Comparison of ENCODE assay signal across 1 cellular context in the genomic region with DNA sequence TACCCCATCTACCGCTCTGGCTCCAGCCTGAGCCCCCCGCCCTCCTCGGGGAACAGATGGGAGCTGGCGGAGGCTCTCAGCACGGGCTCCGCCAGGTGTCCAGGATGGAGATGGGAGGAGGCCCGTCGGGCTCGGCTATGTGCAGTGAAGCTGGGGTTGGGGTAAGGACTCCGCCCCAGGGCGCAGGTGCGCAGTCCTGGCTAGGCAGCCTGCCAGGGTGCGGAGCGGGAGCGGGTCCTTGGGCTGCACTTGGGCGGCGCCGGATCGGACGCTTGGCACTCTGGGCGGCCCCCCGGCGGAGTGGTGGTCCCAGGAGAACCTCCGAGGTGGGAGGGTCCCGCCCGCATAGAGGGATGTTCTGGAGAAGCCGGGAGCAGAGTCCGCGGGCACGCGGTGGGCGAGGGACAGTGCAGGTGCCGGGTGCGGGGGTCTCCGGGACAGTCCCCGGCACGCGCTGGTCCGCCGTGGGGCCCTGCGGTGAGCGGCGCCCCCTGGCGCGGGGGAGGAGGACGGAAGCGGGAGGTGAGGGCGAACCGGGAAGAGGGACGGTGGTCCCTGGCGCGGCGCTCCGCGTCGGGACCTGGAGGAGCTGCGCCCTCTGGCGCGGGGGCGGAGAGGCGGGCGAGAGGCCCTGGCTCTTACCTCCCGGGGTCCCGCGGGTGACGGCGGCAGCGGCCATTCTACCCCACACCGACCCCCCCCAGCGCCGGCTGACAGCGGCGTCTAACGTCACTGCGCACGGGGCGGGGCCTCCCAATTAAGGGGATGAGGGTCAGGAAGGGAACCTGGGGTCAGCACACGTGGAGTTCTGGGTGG.
A peak's percentile ranks its signal among the peaks of the same experiment; 100 is the strongest.
TF ChIP-seq lines count a peak whose summit lies in the region.

A gene with protein sequence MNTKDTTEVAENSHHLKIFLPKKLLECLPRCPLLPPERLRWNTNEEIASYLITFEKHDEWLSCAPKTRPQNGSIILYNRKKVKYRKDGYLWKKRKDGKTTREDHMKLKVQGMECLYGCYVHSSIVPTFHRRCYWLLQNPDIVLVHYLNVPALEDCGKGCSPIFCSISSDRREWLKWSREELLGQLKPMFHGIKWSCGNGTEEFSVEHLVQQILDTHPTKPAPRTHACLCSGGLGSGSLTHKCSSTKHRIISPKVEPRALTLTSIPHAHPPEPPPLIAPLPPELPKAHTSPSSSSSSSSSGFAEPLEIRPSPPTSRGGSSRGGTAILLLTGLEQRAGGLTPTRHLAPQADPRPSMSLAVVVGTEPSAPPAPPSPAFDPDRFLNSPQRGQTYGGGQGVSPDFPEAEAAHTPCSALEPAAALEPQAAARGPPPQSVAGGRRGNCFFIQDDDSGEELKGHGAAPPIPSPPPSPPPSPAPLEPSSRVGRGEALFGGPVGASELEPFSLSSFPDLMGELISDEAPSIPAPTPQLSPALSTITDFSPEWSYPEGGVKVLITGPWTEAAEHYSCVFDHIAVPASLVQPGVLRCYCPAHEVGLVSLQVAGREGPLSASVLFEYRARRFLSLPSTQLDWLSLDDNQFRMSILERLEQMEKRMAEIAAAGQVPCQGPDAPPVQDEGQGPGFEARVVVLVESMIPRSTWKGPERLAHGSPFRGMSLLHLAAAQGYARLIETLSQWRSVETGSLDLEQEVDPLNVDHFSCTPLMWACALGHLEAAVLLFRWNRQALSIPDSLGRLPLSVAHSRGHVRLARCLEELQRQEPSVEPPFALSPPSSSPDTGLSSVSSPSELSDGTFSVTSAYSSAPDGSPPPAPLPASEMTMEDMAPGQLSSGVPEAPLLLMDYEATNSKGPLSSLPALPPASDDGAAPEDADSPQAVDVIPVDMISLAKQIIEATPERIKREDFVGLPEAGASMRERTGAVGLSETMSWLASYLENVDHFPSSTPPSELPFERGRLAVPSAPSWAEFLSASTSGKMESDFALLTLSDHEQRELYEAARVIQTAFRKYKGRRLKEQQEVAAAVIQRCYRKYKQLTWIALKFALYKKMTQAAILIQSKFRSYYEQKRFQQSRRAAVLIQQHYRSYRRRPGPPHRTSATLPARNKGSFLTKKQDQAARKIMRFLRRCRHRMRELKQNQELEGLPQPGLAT (minus strand): TSS at position 725 of the 816 bp plus-strand sequence. CDS start 1,453 bp downstream, outside the sequence.

TF ChIP-seq in K562, 482 proteins besides CTCF, POLR2A, EP300 and RAD21 (continued from another document):
- TF ChIP-seq KLF16 (IDR thresholded peaks at IDR 0.05) (0 out of 2 replicates have a peak, but pooled peaks have one; percentile 23), MAZ (CRISPR knock-in tag; conservative IDR thresholded peaks at IDR 0.05 in 1 of 2, IDR thresholded peaks at IDR 0.05 in 1 of 2) (peak; percentile 82 to 92; a peak in 3 of 4 replicates), KLF10 (CRISPR knock-in tag; IDR thresholded peaks at IDR 0.05) (no peak), ZNF589 (CRISPR knock-in tag; IDR thresholded peaks at IDR 0.05; ENCODE audit: low read depth) (no peak), NFRKB (IDR thresholded peaks at IDR 0.05; ENCODE audit: low read depth) (no peak), SOX6 (IDR thresholded peaks at IDR 0.05) (0 out of 2 replicates have a peak, but pooled peaks have one; percentile 12), PYGO2 (tag; IDR thresholded peaks at IDR 0.05) (no peak), NCOR1 (IDR thresholded peaks at IDR 0.05) (peak; percentile 47; the same call in 1 of the 2 replicates), RBM25 (IDR thresholded peaks at IDR 0.05; ENCODE audit: low read depth, low read length, severe bottlenecking) (peak; percentile 24)
- TF ChIP-seq, protein P1, sequence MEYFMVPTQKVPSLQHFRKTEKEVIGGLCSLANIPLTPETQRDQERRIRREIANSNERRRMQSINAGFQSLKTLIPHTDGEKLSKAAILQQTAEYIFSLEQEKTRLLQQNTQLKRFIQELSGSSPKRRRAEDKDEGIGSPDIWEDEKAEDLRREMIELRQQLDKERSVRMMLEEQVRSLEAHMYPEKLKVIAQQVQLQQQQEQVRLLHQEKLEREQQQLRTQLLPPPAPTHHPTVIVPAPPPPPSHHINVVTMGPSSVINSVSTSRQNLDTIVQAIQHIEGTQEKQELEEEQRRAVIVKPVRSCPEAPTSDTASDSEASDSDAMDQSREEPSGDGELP (CRISPR knock-in tag; IDR thresholded peaks at IDR 0.05; ENCODE audit: borderline replicate concordance), result peak; percentile 87; the same call in 1 of the 2 replicates
- TF ChIP-seq, protein P2, sequence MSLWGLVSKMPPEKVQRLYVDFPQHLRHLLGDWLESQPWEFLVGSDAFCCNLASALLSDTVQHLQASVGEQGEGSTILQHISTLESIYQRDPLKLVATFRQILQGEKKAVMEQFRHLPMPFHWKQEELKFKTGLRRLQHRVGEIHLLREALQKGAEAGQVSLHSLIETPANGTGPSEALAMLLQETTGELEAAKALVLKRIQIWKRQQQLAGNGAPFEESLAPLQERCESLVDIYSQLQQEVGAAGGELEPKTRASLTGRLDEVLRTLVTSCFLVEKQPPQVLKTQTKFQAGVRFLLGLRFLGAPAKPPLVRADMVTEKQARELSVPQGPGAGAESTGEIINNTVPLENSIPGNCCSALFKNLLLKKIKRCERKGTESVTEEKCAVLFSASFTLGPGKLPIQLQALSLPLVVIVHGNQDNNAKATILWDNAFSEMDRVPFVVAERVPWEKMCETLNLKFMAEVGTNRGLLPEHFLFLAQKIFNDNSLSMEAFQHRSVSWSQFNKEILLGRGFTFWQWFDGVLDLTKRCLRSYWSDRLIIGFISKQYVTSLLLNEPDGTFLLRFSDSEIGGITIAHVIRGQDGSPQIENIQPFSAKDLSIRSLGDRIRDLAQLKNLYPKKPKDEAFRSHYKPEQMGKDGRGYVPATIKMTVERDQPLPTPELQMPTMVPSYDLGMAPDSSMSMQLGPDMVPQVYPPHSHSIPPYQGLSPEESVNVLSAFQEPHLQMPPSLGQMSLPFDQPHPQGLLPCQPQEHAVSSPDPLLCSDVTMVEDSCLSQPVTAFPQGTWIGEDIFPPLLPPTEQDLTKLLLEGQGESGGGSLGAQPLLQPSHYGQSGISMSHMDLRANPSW (CRISPR knock-in tag; IDR thresholded peaks at IDR 0.05), result no peak
- TF ChIP-seq, protein P3, sequence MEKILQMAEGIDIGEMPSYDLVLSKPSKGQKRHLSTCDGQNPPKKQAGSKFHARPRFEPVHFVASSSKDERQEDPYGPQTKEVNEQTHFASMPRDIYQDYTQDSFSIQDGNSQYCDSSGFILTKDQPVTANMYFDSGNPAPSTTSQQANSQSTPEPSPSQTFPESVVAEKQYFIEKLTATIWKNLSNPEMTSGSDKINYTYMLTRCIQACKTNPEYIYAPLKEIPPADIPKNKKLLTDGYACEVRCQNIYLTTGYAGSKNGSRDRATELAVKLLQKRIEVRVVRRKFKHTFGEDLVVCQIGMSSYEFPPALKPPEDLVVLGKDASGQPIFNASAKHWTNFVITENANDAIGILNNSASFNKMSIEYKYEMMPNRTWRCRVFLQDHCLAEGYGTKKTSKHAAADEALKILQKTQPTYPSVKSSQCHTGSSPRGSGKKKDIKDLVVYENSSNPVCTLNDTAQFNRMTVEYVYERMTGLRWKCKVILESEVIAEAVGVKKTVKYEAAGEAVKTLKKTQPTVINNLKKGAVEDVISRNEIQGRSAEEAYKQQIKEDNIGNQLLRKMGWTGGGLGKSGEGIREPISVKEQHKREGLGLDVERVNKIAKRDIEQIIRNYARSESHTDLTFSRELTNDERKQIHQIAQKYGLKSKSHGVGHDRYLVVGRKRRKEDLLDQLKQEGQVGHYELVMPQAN (IDR thresholded peaks at IDR 0.05; ENCODE audit: borderline replicate concordance), result peak; percentile 58; the same call in 1 of the 2 replicates
